26 cellular contexts compared by ENCODE assay signal in genomic region chr6:90170601-90171000, GRCh38.
A peak's percentile ranks its signal among the peaks of the same experiment; 100 is the strongest.
DNase-seq lines count a peak whose midpoint lies in the region; ATAC-seq, FAIRE-seq and TF ChIP-seq lines count a peak whose summit lies in the region.
"Had no signal": no experiment of that assay in that cellular context is flagged by ENCODE, and none has a peak within 500 bp of the region (broad histone marks: within the 10 kb centered on the region; RNA-seq: fewer than 3 reads in every experiment).

No MANE protein-coding gene starts in this region.

- H3K4me3 Mint-ChIP-seq in activated CD4-positive, alpha-beta T cell treated with anti-CD3 and anti-CD28 coated beads for 36 hours: no peak overlapping the region
- no peak overlapping the region for H3K4me3 Mint-ChIP-seq in stimulated activated naive B cell treated with anti-CD40 and anti-IgM and Interleukin-4, amounts not matched to agents 10 μg/mL and 1 μg/mL and 100 μg/mL, for 72 hours

- H3K27ac ChIP-seq in HepG2 (ENCODE audit: extremely low read length, insufficient read depth, low read length) (no peak overlapping the region), right lobe of liver (no peak overlapping the region), ascending aorta (peak overlapping the region; percentile 19 to 53)
- H3K27ac ChIP-seq: 22Rv1, HL-60 had no signal

- no peaks in the 10 kb centered on the region for H3K79me2 ChIP-seq in HepG2 (ENCODE audit: insufficient read depth, low read length)

- peak overlapping the region; percentile 65 for H3K27ac Mint-ChIP-seq in activated CD4-positive, alpha-beta T cell treated with anti-CD3 and anti-CD28 coated beads for 36 hours
- peak overlapping the region; percentile 80 for H3K27ac Mint-ChIP-seq in stimulated activated naive B cell treated with anti-CD40 and anti-IgM and Interleukin-4, amounts not matched to agents 10 μg/mL and 1 μg/mL and 100 μg/mL, for 72 hours

- no peak for DNase-seq in activated CD4-positive, alpha-beta T cell treated with anti-CD3 and anti-CD28 coated beads for 36 hours
- DNase-seq in activated CD4-positive, alpha-beta T cell treated with anti-CD3 and anti-CD28 coated beads, Interleukin-2, amount 50 U/mL, for 48 hours: no peak
- DNase-seq in HepG2 (ENCODE audit: low spot score) (no peak), right lobe of liver (no peak), ascending aorta (ENCODE audit: low spot score in 2 of 2) (no peak)
- DNase-seq in stimulated activated naive B cell treated with anti-CD40 and anti-IgM and Interleukin-4, amounts not matched to agents 10 μg/mL and 1 μg/mL and 100 μg/mL, for 72 hours: no peak
- no peak for DNase-seq in central memory CD4-positive, alpha-beta T cell
- DNase-seq: ACHN, Calu3, DMS79 treated with DMSO at 0.1 percent for 48 hours, HCEC 1CT, Kasumi-1, MV-4-11, NCI-H1105, NCI-H1436 treated with DMSO at 0.1 percent for 48 hours, NCI-H1930, NCI-H2107, NCI-H524, NCI-H774, SIG-M5 had no signal

- no peak for ATAC-seq in activated CD4-positive, alpha-beta T cell treated with anti-CD3 and anti-CD28 coated beads for 36 hours
- ATAC-seq in HepG2 (no peak), right lobe of liver (no peak), HG02973 (IDR thresholded peaks at IDR 0.05; ENCODE audit: unreplicated experiment) (no peak)
- ATAC-seq in stimulated activated naive B cell treated with anti-CD40 and anti-IgM and Interleukin-4, amounts not matched to agents 10 μg/mL and 1 μg/mL and 100 μg/mL, for 72 hours (replicated peaks): no peak

- no peak overlapping the region for H3K9ac ChIP-seq in HepG2 (ENCODE audit: insufficient read depth, low read depth, low read length)

- no peak for TF ChIP-seq CTCF in HepG2 (CRISPR knock-in tag; IDR thresholded peaks at IDR 0.05)
- no peak for TF ChIP-seq CTCF in right lobe of liver (IDR thresholded peaks at IDR 0.05)
- no peak for TF ChIP-seq CTCF in ascending aorta (IDR thresholded peaks at IDR 0.05)

- H3K9me3 ChIP-seq in HepG2 (ENCODE audit: low read length) (no peaks in the 10 kb centered on the region), right lobe of liver (no peaks in the 10 kb centered on the region), ascending aorta (peaks cover 0 to 7% of the 10 kb centered on the region in 2 donors)

- no peaks in the 10 kb centered on the region for H3K9me3 Mint-ChIP-seq in activated CD4-positive, alpha-beta T cell treated with anti-CD3 and anti-CD28 coated beads for 36 hours (ENCODE audit: low read depth)
- no peaks in the 10 kb centered on the region for H3K9me3 Mint-ChIP-seq in stimulated activated naive B cell treated with anti-CD40 and anti-IgM and Interleukin-4, amounts not matched to agents 10 μg/mL and 1 μg/mL and 100 μg/mL, for 72 hours

- no peak for FAIRE-seq in HepG2 (lab: Jason Lieb, UNC)
- FAIRE-seq: GM19239, H1, RCC 7860 had no signal

- CTCF ChIA-PET in activated CD4-positive, alpha-beta T cell treated with anti-CD3 and anti-CD28 coated beads for 36 hours (lab: Charles Lee): interaction anchor here (1.4 kb wide), 1 partner anchor 13 kb away, joined by 3 read pairs; no protein-coding TSS in a partner anchor
- CTCF ChIA-PET in HepG2 (lab: Yijun Ruan, JAX; ENCODE audit: low intra/inter-chr PET ratio, low total read pairs): no interaction called here

- POLR2A ChIA-PET in activated CD4-positive, alpha-beta T cell treated with anti-CD3 and anti-CD28 coated beads for 36 hours (lab: Charles Lee): no interaction called here
- POLR2A ChIA-PET in HepG2 (lab: Yijun Ruan, JAX): no interaction called here

- no peak overlapping the region for H2AFZ ChIP-seq in HepG2 (ENCODE audit: low read length)

- H3K4me1 ChIP-seq in HepG2 (ENCODE audit: insufficient read depth, low read length) (no peaks in the 10 kb centered on the region), right lobe of liver (peaks cover 0 to 13% (median 0%) of the 10 kb centered on the region in 4 donors), ascending aorta (peaks cover 0 to 35% of the 10 kb centered on the region in 2 donors)

- TF ChIP-seq EP300 in HepG2 (IDR thresholded peaks at IDR 0.05; ENCODE audit: low read depth in 2 of 2, low read length in 2 of 2): no peak
- TF ChIP-seq EP300 in HepG2 (CRISPR knock-in tag; IDR thresholded peaks at IDR 0.05; ENCODE audit: borderline replicate concordance): no peak

- H3K4me1 Mint-ChIP-seq in activated CD4-positive, alpha-beta T cell treated with anti-CD3 and anti-CD28 coated beads for 36 hours: peaks cover 66% of the 10 kb centered on the region
- peaks cover 21 to 80% of the 10 kb centered on the region in 2 donors for H3K4me1 Mint-ChIP-seq in stimulated activated naive B cell treated with anti-CD40 and anti-IgM and Interleukin-4, amounts not matched to agents 10 μg/mL and 1 μg/mL and 100 μg/mL, for 72 hours

- TF ChIP-seq POLR2A in HepG2 (IDR thresholded peaks at IDR 0.05; ENCODE audit: insufficient read depth in 1 of 2, low read depth in 2 of 2, low read length in 2 of 2) (no peak), right lobe of liver (IDR thresholded peaks at IDR 0.05) (no peak)

- BruUV-seq in HepG2 (replicated peaks; lab: Mats Ljungman, UMichigan): no TSS peak

- H4K20me1 ChIP-seq in HepG2 (ENCODE audit: insufficient read depth, low read length): no peaks in the 10 kb centered on the region

- H3K4me2 ChIP-seq in HepG2 (ENCODE audit: low read depth, low read length): no peak overlapping the region

- intact Hi-C loops in activated CD4-positive, alpha-beta T cell treated with anti-CD3 and anti-CD28 coated beads for 36 hours (cut with DNase I, micrococcal nuclease): no loop called here
- intact Hi-C loops in HepG2 (cut with micrococcal nuclease; ENCODE audit: unreplicated experiment): loop anchor here (10.0 kb wide), 1 partner anchor 196 kb away; no protein-coding TSS in a partner anchor
- intact Hi-C loops in right lobe of liver (cut with DNase I): no loop called here
- intact Hi-C loops in ascending aorta (cut with DNase I): no loop called here

- no peaks in the 10 kb centered on the region for H3K27me3 Mint-ChIP-seq in activated CD4-positive, alpha-beta T cell treated with anti-CD3 and anti-CD28 coated beads for 36 hours
- no peaks in the 10 kb centered on the region for H3K27me3 Mint-ChIP-seq in stimulated activated naive B cell treated with anti-CD40 and anti-IgM and Interleukin-4, amounts not matched to agents 10 μg/mL and 1 μg/mL and 100 μg/mL, for 72 hours

- H3K27me3 ChIP-seq in HepG2 (ENCODE audit: control insufficient read depth in 1 of 2, insufficient read depth in 2 of 2, low read length in 2 of 2) (no peaks in the 10 kb centered on the region), right lobe of liver (no peaks in the 10 kb centered on the region), ascending aorta (no peaks in the 10 kb centered on the region)

- in situ Hi-C loops in HepG2 (cut with HindIII; ENCODE audit: extremely low pct_ligation_motif_present, low pct_unique_long_range_greater_than_20kb): no loop called here

- H3K36me3 Mint-ChIP-seq in activated CD4-positive, alpha-beta T cell treated with anti-CD3 and anti-CD28 coated beads for 36 hours (ENCODE audit: low read depth): peaks cover 51% of the 10 kb centered on the region
- peaks cover 9 to 16% of the 10 kb centered on the region in 2 donors for H3K36me3 Mint-ChIP-seq in stimulated activated naive B cell treated with anti-CD40 and anti-IgM and Interleukin-4, amounts not matched to agents 10 μg/mL and 1 μg/mL and 100 μg/mL, for 72 hours

- TF ChIP-seq RAD21 in HepG2 (CRISPR knock-in tag; IDR thresholded peaks at IDR 0.05): no peak

- no peaks in the 10 kb centered on the region for H3K36me3 ChIP-seq in HepG2 (replicated peaks in 1 of 2; ENCODE audit: control insufficient read depth in 1 of 2, insufficient read depth in 2 of 2, low read length in 2 of 2)
- no peaks in the 10 kb centered on the region for H3K36me3 ChIP-seq in right lobe of liver
- H3K36me3 ChIP-seq in ascending aorta: no peaks in the 10 kb centered on the region

- H3K4me3 ChIP-seq in HepG2 (replicated peaks in 1 of 3; ENCODE audit: insufficient read depth in 1 of 3, low read depth in 2 of 3, low read length in 3 of 3) (no peak overlapping the region), right lobe of liver (no peak overlapping the region), ascending aorta (no peak overlapping the region)

TF ChIP-seq in HepG2, 621 proteins besides CTCF, POLR2A, EP300 and RAD21:
- TF ChIP-seq, protein P1, sequence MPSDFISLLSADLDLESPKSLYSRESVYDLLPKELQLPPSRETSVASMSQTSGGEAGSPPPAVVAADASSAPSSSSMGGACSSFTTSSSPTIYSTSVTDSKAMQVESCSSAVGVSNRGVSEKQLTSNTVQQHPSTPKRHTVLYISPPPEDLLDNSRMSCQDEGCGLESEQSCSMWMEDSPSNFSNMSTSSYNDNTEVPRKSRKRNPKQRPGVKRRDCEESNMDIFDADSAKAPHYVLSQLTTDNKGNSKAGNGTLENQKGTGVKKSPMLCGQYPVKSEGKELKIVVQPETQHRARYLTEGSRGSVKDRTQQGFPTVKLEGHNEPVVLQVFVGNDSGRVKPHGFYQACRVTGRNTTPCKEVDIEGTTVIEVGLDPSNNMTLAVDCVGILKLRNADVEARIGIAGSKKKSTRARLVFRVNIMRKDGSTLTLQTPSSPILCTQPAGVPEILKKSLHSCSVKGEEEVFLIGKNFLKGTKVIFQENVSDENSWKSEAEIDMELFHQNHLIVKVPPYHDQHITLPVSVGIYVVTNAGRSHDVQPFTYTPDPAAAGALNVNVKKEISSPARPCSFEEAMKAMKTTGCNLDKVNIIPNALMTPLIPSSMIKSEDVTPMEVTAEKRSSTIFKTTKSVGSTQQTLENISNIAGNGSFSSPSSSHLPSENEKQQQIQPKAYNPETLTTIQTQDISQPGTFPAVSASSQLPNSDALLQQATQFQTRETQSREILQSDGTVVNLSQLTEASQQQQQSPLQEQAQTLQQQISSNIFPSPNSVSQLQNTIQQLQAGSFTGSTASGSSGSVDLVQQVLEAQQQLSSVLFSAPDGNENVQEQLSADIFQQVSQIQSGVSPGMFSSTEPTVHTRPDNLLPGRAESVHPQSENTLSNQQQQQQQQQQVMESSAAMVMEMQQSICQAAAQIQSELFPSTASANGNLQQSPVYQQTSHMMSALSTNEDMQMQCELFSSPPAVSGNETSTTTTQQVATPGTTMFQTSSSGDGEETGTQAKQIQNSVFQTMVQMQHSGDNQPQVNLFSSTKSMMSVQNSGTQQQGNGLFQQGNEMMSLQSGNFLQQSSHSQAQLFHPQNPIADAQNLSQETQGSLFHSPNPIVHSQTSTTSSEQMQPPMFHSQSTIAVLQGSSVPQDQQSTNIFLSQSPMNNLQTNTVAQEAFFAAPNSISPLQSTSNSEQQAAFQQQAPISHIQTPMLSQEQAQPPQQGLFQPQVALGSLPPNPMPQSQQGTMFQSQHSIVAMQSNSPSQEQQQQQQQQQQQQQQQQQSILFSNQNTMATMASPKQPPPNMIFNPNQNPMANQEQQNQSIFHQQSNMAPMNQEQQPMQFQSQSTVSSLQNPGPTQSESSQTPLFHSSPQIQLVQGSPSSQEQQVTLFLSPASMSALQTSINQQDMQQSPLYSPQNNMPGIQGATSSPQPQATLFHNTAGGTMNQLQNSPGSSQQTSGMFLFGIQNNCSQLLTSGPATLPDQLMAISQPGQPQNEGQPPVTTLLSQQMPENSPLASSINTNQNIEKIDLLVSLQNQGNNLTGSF (CRISPR knock-in tag; IDR thresholded peaks at IDR 0.05): no peak
- TF ChIP-seq MAFK (conservative IDR thresholded peaks at IDR 0.05 in 1 of 2, IDR thresholded peaks at IDR 0.05 in 1 of 2; ENCODE audit: low read length in 2 of 2): peak; percentile 41 to 73
- TF ChIP-seq MAFF (IDR thresholded peaks at IDR 0.05; ENCODE audit: low read depth, low read length): peak; percentile 61

Comparison
In these comparisons a context has a peak if more than half of its experiments do, and no peak if none do; other contexts are left out.
1. H3K27ac ChIP-seq: peak in ascending aorta (2 of 2); none in HepG2 (single experiment) and right lobe of liver (0 of 3).